11 cellular contexts compared by ENCODE assay signal in the genomic region with DNA sequence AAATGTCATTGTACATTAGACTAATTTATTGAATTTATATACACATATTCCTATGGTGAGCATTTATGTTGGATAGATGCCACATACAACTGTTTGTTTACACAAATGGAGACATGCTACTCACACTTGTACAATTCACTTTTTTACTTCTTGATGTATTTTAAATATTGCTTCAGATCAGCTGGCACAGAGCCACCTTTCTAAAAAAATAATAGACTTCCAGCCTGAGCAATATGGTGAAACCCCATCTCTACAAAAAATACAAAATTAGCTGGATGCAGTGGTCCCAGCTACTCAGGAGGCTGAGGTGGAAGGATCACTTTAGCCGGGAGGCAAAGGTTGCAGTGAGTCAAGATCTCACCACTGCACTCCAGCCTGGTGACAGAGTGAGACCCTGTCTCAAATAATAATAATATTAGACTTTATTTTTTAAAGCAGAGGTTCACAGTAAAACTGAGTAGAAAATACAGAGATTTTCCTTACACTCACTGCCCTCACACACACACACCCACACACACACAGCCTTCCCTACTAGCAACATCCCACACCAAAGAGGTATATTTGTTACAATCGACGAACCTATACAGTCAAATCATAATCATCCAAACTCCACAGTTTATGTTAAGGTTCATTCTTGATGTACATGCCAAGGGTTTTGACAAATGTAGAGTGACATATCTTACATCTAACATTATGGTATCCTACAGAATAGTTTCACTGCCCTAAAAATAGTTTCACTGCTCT. TPM values are rescaled to one million over a fixed set of nuclear protein-coding genes. Genes with fewer than 3 reads are reported as not detected.
DNase-seq lines count a peak whose midpoint lies in the region; ATAC-seq and TF ChIP-seq lines count a peak whose summit lies in the region.
"Had no signal": no experiment of that assay in that cellular context is flagged by ENCODE, and none has a peak within 500 bp of the region (broad histone marks: within the 10 kb centered on the region; RNA-seq: fewer than 3 reads in every experiment).

No MANE protein-coding gene starts in this region.

- H3K4me3 Mint-ChIP-seq in CD14-positive monocyte (peak overlapping the region; percentile 19 to 74), HFFc6 (peak overlapping the region; percentile 68; the same call in 1 of the 2 replicates), chondrocyte (ENCODE audit: unreplicated experiment) (no peak overlapping the region)
- H3K4me3 Mint-ChIP-seq in activated T-helper 17 cell treated with anti-CD3 and anti-CD28 coated beads, Interleukin-2, amount 50 U/mL, for 72 hours = peak overlapping the region; percentile 85

- H3K9me3 Mint-ChIP-seq in CD14-positive monocyte (no peaks in the 10 kb centered on the region), HFFc6 (no peaks in the 10 kb centered on the region), chondrocyte (ENCODE audit: low read depth) (no peaks in the 10 kb centered on the region)
- H3K9me3 Mint-ChIP-seq in activated T-helper 17 cell treated with anti-CD3 and anti-CD28 coated beads, Interleukin-2, amount 50 U/mL, for 72 hours = no peaks in the 10 kb centered on the region

- ATAC-seq in activated T-helper 17 cell treated with anti-CD3 and anti-CD28 coated beads, Interleukin-2, amount 50 U/mL, for 72 hours (replicated peaks) = no peak
- ATAC-seq in lower lobe of right lung = no peak
- no peak for ATAC-seq in GM18907 (IDR thresholded peaks at IDR 0.05; ENCODE audit: unreplicated experiment)
- ATAC-seq: gastrocnemius medialis, HCT116 had no signal

- no peak for DNase-seq in CD14-positive monocyte (ENCODE audit: low spot score)
- DNase-seq in HFFc6 = no peak
- DNase-seq in lower lobe of right lung = no peak
- DNase-seq in stimulated activated CD4-positive, alpha-beta T cell treated with anti-CD3 and anti-CD28 coated beads, Interleukin-4, amount 100 ng/mL, for 24 hours = no peak
- no peak for DNase-seq in chondrocyte (ENCODE audit: low spot score)
- no peak for DNase-seq in DMS79 (lab: John Stamatoyannopoulos, UW)
- DNase-seq: gastrocnemius medialis, NCI-H1105 treated with DMSO at 0.1 percent for 48 hours had no signal

- intact Hi-C loops in CD14-positive monocyte (cut with micrococcal nuclease) (loop anchor here (2.0 to 5.0 kb wide), 3 partner anchors 15 to 63 kb away; partner anchors contain the start of gene ADRB2 (in 2 of the 2)), lower lobe of right lung (cut with DNase I) (no loop called here)

- H3K27me3 Mint-ChIP-seq in CD14-positive monocyte (ENCODE audit: low read depth in 3 of 3) = peaks cover 0 to 3% (median 0%) of the 10 kb centered on the region in 3 donors
- H3K27me3 Mint-ChIP-seq in HFFc6 (ENCODE audit: insufficient read depth) = no peaks in the 10 kb centered on the region; the same call in 1 of the 2 replicates
- no peaks in the 10 kb centered on the region for H3K27me3 Mint-ChIP-seq in activated T-helper 17 cell treated with anti-CD3 and anti-CD28 coated beads, Interleukin-2, amount 50 U/mL, for 72 hours
- H3K27me3 Mint-ChIP-seq in chondrocyte (ENCODE audit: low read depth) = peaks cover 4% of the 10 kb centered on the region

- H3K27me3 ChIP-seq in lower lobe of right lung (ENCODE audit: low read depth) = no peaks in the 10 kb centered on the region
- H3K27me3 ChIP-seq: gastrocnemius medialis had no signal

- H3K4me3 ChIP-seq in lower lobe of right lung = peak overlapping the region; percentile 44

- H3K36me3 Mint-ChIP-seq in CD14-positive monocyte (no peaks in the 10 kb centered on the region), HFFc6 (ENCODE audit: low read depth) (no peaks in the 10 kb centered on the region), chondrocyte (ENCODE audit: low read depth) (no peaks in the 10 kb centered on the region)
- H3K36me3 Mint-ChIP-seq in activated T-helper 17 cell treated with anti-CD3 and anti-CD28 coated beads, Interleukin-2, amount 50 U/mL, for 72 hours (ENCODE audit: low read depth) = no peaks in the 10 kb centered on the region

- peak overlapping the region; percentile 90 to 99 (median 98) for H3K27ac Mint-ChIP-seq in CD14-positive monocyte
- no peak overlapping the region for H3K27ac Mint-ChIP-seq in HFFc6
- H3K27ac Mint-ChIP-seq in activated T-helper 17 cell treated with anti-CD3 and anti-CD28 coated beads, Interleukin-2, amount 50 U/mL, for 72 hours = peak overlapping the region; percentile 93
- no peak overlapping the region for H3K27ac Mint-ChIP-seq in chondrocyte (ENCODE audit: unreplicated experiment)

- H3K36me3 ChIP-seq in lower lobe of right lung = no peaks in the 10 kb centered on the region
- H3K36me3 ChIP-seq: gastrocnemius medialis had no signal

- no peaks in the 10 kb centered on the region for H3K9me3 ChIP-seq in lower lobe of right lung
- H3K9me3 ChIP-seq: gastrocnemius medialis had no signal

- peak overlapping the region; percentile 69 for H3K27ac ChIP-seq in lower lobe of right lung
- H3K27ac ChIP-seq: gastrocnemius medialis had no signal

- H3K4me1 Mint-ChIP-seq in CD14-positive monocyte (peaks cover 81% of the 10 kb centered on the region), HFFc6 (ENCODE audit: low read depth) (peaks cover 60% of the 10 kb centered on the region), chondrocyte (ENCODE audit: low read depth) (peaks cover 35% of the 10 kb centered on the region)
- H3K4me1 Mint-ChIP-seq in activated T-helper 17 cell treated with anti-CD3 and anti-CD28 coated beads, Interleukin-2, amount 50 U/mL, for 72 hours = peaks cover 42% of the 10 kb centered on the region

- TF ChIP-seq CTCF in CD14-positive monocyte (IDR thresholded peaks at IDR 0.05) (no peak), HFFc6 (IDR thresholded peaks at IDR 0.05) (no peak), lower lobe of right lung (IDR thresholded peaks at IDR 0.05) (no peak), chondrocyte (IDR thresholded peaks at IDR 0.05) (no peak)

- H3K4me1 ChIP-seq in lower lobe of right lung = peaks cover 60% of the 10 kb centered on the region

RNA-seq across cellular contexts. Expression of gene ADRB2, which starts 16.5 kb away (rescaled TPM):
- 10 to 100 TPM in 1 of 2 donors, 1 to 10 TPM in 1; 6.8 to 10.9 TPM for polyA plus RNA-seq in CD14-positive monocyte
- 1 to 10 TPM; 2.0 to 4.0 (median 3.7) TPM for total RNA-seq in HFFc6 (2021; fragmentation: NEBNext Ultra II Directional; extraction: Animal tissue kit (Norgen Biotek cat#: 25700))
- total RNA-seq in activated T-helper 17 cell treated with anti-CD3 and anti-CD28 coated beads, Interleukin-2, amount 50 U/mL, for 72 hours = 1 to 10 TPM in 1 of 2 donors, under 1 TPM in 1; 0.74 to 1.1 TPM
- total RNA-seq in lower lobe of right lung = 26.4 TPM
- total RNA-seq in chondrocyte = 0.40 to 1.2 TPM (median 0.54 TPM) in 3 replicates

Comparison
In these comparisons a context has a peak if more than half of its experiments do, and no peak if none do; other contexts are left out.
1. H3K27ac Mint-ChIP-seq: peak in CD14-positive monocyte (7 of 7) and activated T-helper 17 cell treated with anti-CD3 and anti-CD28 coated beads, Interleukin-2, amount 50 U/mL, for 72 hours (single experiment); none in HFFc6 (single experiment) and chondrocyte (single experiment).